Comparison of ENCODE assay signal across 8 cellular contexts in the genomic region with DNA sequence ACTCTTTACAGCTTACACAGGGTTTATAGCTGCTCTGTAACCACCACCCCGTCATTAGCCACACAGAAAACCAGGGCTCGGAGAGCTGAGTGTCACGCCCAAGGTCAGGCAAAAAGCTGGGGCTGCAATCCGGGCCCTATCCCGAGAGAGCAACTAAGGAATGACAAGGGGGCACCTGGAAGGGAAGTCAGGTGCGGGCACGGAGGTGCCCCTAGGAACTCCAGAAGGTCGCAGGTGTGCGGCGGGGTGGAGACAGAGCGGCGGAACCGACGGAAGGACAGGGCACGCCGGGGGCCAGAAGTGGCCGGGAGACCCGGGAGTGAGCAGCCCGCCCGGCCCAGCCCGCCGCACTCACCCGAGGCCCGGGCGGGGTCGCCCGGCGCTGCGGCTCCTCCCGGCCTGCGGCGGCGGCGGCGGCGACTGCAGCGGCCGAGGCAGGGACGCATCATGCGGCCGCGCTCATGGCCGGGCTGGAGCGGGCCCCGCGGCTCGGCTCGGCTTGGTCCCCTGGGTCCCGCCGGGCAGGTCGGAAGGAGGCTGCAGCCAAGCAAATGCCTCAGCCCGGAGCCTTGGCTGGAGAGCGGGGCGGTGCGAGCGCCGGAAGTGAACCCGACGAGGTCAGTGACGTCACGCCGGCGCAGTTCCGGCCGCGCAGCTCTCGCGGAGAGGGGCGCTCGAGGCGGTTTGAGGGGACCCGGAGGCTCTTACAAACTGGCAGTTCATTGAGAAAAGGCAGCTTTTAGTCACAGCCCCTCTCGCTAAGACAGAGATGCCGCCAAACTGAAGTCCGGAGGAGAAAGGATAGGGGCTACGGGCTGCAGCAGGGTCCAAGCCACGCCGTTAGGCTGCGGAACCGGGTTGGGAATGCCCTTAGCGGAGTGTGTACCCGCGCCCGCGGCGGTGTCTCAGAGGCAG. TPM values are rescaled to one million over a fixed set of nuclear protein-coding genes. Genes with fewer than 3 reads are reported as not detected.
DNase-seq lines count a peak whose midpoint lies in the region; ATAC-seq and TF ChIP-seq lines count a peak whose summit lies in the region.

A gene with protein sequence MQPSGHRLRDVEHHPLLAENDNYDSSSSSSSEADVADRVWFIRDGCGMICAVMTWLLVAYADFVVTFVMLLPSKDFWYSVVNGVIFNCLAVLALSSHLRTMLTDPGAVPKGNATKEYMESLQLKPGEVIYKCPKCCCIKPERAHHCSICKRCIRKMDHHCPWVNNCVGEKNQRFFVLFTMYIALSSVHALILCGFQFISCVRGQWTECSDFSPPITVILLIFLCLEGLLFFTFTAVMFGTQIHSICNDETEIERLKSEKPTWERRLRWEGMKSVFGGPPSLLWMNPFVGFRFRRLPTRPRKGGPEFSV (minus strand): TSS at position 605 of the 915 bp plus-strand sequence. CDS start 20,917 bp downstream, outside the sequence.

- H3K4me3 ChIP-seq in GM08714 (ENCODE audit: low read length) (peak within 1 kb of the TSS; percentile 100), HEK293 (ENCODE audit: low read depth, low read length) (peak within 1 kb of the TSS; percentile 79), cardiac muscle cell (peak within 1 kb of the TSS; percentile 80)

- H3K4me1 ChIP-seq in HEK293 (ENCODE audit: control insufficient read depth, insufficient read depth, low read length) (0 out of 2 replicates have a peak, but pooled peaks cover 5% of the 10 kb centered on the region), cardiac muscle cell (ENCODE audit: low read depth) (peaks cover 12% of the 10 kb centered on the region)

- no peaks in the 10 kb centered on the region for H3K9me3 ChIP-seq in HEK293 (ENCODE audit: control insufficient read depth, insufficient read depth, low read depth, low read length)
- H3K9me3 ChIP-seq in cardiac muscle cell (ENCODE audit: low read depth) = no peaks in the 10 kb centered on the region

- H3K4me1 Mint-ChIP-seq in activated naive CD8-positive, alpha-beta T cell treated with anti-CD3 and anti-CD28 coated beads, Interleukin-2, amount 50 U/mL, for 24 hours = peaks cover 32% of the 10 kb centered on the region
- H3K4me1 Mint-ChIP-seq in type B pancreatic cell (ENCODE audit: unreplicated experiment) = peaks cover 36% of the 10 kb centered on the region

- no peaks in the 10 kb centered on the region for H3K27me3 Mint-ChIP-seq in activated naive CD8-positive, alpha-beta T cell treated with anti-CD3 and anti-CD28 coated beads, Interleukin-2, amount 50 U/mL, for 24 hours
- H3K27me3 Mint-ChIP-seq in type B pancreatic cell = no peaks in the 10 kb centered on the region

- peak; percentile 47; the same call in 1 of the 2 replicates for TF ChIP-seq CTCF in HEK293 (tag by site-specific recombination; IDR thresholded peaks at IDR 0.05)
- peak; percentile 3 for TF ChIP-seq CTCF in cardiac muscle cell (IDR thresholded peaks at IDR 0.05; ENCODE audit: low read depth, low read length)
- TF ChIP-seq CTCF in type B pancreatic cell (conservative IDR thresholded peaks at IDR 0.05) = no peak

- CTCF ChIA-PET in HEK293 (lab: Yijun Ruan, JAX) = interaction anchor here (0.5 to 1.7 kb wide), 2 partner anchors 16 to 359 kb away, joined by 3 to 4 read pairs; no protein-coding TSS in a partner anchor

- POLR2A ChIA-PET in HEK293 (lab: Yijun Ruan, JAX) = interaction anchor here (0.6 to 2.9 kb wide), 4 partner anchors 16 to 306 kb away, joined by 3 to 25 read pairs (median 4); partner anchors contain the start of gene KIAA0513

- no peaks in the 10 kb centered on the region for H3K27me3 ChIP-seq in cardiac muscle cell

- peak; percentile 95 for ATAC-seq in activated naive CD8-positive, alpha-beta T cell treated with anti-CD3 and anti-CD28 coated beads, Interleukin-2, amount 50 U/mL, for 24 hours

- peak within 1 kb of the TSS; percentile 92 for H3K27ac ChIP-seq in HEK293 (ENCODE audit: extremely low read depth, low read depth, low read length)
- peak within 1 kb of the TSS; percentile 98 for H3K27ac ChIP-seq in cardiac muscle cell

- peaks cover 2% of the 10 kb centered on the region for H3K36me3 Mint-ChIP-seq in activated naive CD8-positive, alpha-beta T cell treated with anti-CD3 and anti-CD28 coated beads, Interleukin-2, amount 50 U/mL, for 24 hours (ENCODE audit: low read depth)
- peaks cover 3% of the 10 kb centered on the region for H3K36me3 Mint-ChIP-seq in type B pancreatic cell

- H3K27ac Mint-ChIP-seq in activated naive CD8-positive, alpha-beta T cell treated with anti-CD3 and anti-CD28 coated beads, Interleukin-2, amount 50 U/mL, for 24 hours = peak within 1 kb of the TSS; percentile 88
- H3K27ac Mint-ChIP-seq in type B pancreatic cell = peak within 1 kb of the TSS; percentile 98

- H3K9me3 Mint-ChIP-seq in activated naive CD8-positive, alpha-beta T cell treated with anti-CD3 and anti-CD28 coated beads, Interleukin-2, amount 50 U/mL, for 24 hours = no peaks in the 10 kb centered on the region
- no peaks in the 10 kb centered on the region for H3K9me3 Mint-ChIP-seq in type B pancreatic cell

- peak within 1 kb of the TSS; percentile 97 for H3K4me3 Mint-ChIP-seq in activated naive CD8-positive, alpha-beta T cell treated with anti-CD3 and anti-CD28 coated beads, Interleukin-2, amount 50 U/mL, for 24 hours
- H3K4me3 Mint-ChIP-seq in type B pancreatic cell = peak within 1 kb of the TSS; percentile 97

- intact Hi-C loops in posterior cingulate gyrus (cut with DNase I) = loop anchor here (1.0 kb wide), 1 partner anchor 16 kb away; the partner anchor contains the start of gene KIAA0513

- peaks cover 0 to 3% of the 10 kb centered on the region in 2 experiments; a peak in 2 of 3 replicates for H3K36me3 ChIP-seq in HEK293 (ENCODE audit: control insufficient read depth in 2 of 2, insufficient read depth in 1 of 2, low read length in 2 of 2)
- H3K36me3 ChIP-seq in cardiac muscle cell = no peaks in the 10 kb centered on the region

- DNase-seq in MV-4-11 (lab: John Stamatoyannopoulos, UW) (peak; percentile 75), SW480 (ENCODE audit: low spot score) (peak; percentile 72), cardiac muscle cell (ENCODE audit: low read depth in 1 of 2, low spot score in 1 of 2) (peak; percentile 92 to 93), posterior cingulate gyrus (peak; percentile 75 to 98 (median 85)), type B pancreatic cell (ENCODE audit: extremely low spot score, unreplicated experiment) (peak; percentile 89)
- DNase-seq in activated naive CD8-positive, alpha-beta T cell treated with anti-CD3 and anti-CD28 coated beads, Interleukin-2, amount 50 U/mL, for 24 hours = peak; percentile 90

TF ChIP-seq in HEK293, 187 proteins besides CTCF, POLR2A, EP300 and RAD21 (continues in another document):
- TF ChIP-seq ZNF211 (tag by site-specific recombination; IDR thresholded peaks at IDR 0.05; ENCODE audit: low read depth) = no peak
- peak; percentile 58 for TF ChIP-seq ZBTB26 (tag by site-specific recombination; optimal IDR thresholded peaks at IDR 0.05)
- TF ChIP-seq ZNF654 (tag by site-specific recombination; IDR thresholded peaks at IDR 0.05; ENCODE audit: low read depth) = no peak
- peak; percentile 75 for TF ChIP-seq SP2 (tag by site-specific recombination; IDR thresholded peaks at IDR 0.05)
- TF ChIP-seq ZNF707 (tag by site-specific recombination; IDR thresholded peaks at IDR 0.05) = no peak
- TF ChIP-seq ZBTB1 (tag by site-specific recombination; IDR thresholded peaks at IDR 0.05) = no peak
- TF ChIP-seq ZBTB21 (tag by site-specific recombination; IDR thresholded peaks at IDR 0.05) = peak; percentile 99
- no peak for TF ChIP-seq ZNF302 (tag by site-specific recombination; IDR thresholded peaks at IDR 0.05; ENCODE audit: low read depth)
- TF ChIP-seq PRDM4 (tag by site-specific recombination; IDR thresholded peaks at IDR 0.05) = no peak
- no peak for TF ChIP-seq ZNF248 (tag by site-specific recombination; IDR thresholded peaks at IDR 0.05)
- TF ChIP-seq ZNF629 (tag by site-specific recombination; IDR thresholded peaks at IDR 0.05) = peak; percentile 100
- no peak for TF ChIP-seq ZNF433 (tag by site-specific recombination; IDR thresholded peaks at IDR 0.05; ENCODE audit: low read depth)
- TF ChIP-seq REPIN1 (tag by site-specific recombination; IDR thresholded peaks at IDR 0.05; ENCODE audit: low read depth) = no peak
- no peak for TF ChIP-seq ZNF138 (tag by site-specific recombination; IDR thresholded peaks at IDR 0.05; ENCODE audit: borderline replicate concordance)
- TF ChIP-seq ZNF132 (tag by site-specific recombination; IDR thresholded peaks at IDR 0.05; ENCODE audit: borderline replicate concordance) = no peak
- no peak for TF ChIP-seq ZNF776 (tag by site-specific recombination; IDR thresholded peaks at IDR 0.05; ENCODE audit: borderline replicate concordance)
- TF ChIP-seq ZNF624 (tag by site-specific recombination; IDR thresholded peaks at IDR 0.05) = no peak

RNA-seq across cellular contexts. Expression of the gene that starts here (rescaled TPM):
- 65.0 and 70.1 TPM in 2 replicates for total RNA-seq in cardiac muscle cell
- polyA plus RNA-seq in cardiac muscle cell = 57.8 and 71.6 TPM in 2 replicates
- 47.1 and 55.0 TPM in 2 replicates for total RNA-seq in type B pancreatic cell (ENCODE audit: low replicate concordance)

Comparison
In these comparisons a context has a peak if more than half of its experiments do, and no peak if none do; other contexts are left out.
1. Peak in every context shown above with its lines: DNase-seq, ATAC-seq, H3K4me3 ChIP-seq and H3K27ac ChIP-seq.